10 cellular contexts compared by ENCODE assay signal in the genomic region with DNA sequence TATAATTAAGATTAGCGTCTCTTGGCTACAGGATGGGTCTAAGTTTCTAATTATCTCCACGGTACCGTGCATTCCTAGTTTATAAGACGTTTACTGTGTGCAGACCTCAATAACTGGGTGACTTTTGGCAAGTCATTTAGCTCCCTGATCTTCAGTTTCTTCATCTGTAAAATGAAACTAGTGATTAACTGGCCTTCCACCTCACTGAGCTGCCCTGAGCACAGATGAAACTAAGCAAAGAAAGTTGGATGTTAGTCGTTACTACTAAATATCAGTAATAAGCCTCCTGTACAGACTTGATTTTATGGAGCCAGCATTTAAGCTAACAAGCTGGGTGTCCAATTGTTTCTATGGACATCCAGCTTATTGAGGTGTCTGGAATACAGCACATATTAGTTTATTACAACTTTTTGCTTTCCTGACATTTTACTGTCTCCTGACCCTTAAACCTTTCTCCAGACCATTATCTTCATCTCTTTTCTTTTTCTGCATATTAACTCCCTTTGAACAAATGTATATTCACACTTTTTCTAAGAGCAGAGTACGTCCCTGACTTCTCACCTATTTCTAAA. TPM values are rescaled to one million over a fixed set of nuclear protein-coding genes. Genes with fewer than 3 reads are reported as not detected.
DNase-seq lines count a peak whose midpoint lies in the region; ATAC-seq, FAIRE-seq and TF ChIP-seq lines count a peak whose summit lies in the region.
"Had no signal": no experiment of that assay in that cellular context is flagged by ENCODE, and none has a peak within 500 bp of the region (broad histone marks: within the 10 kb centered on the region; RNA-seq: fewer than 3 reads in every experiment).

No MANE protein-coding gene starts in this region.

- TF ChIP-seq RAD21 in A549 (conservative IDR thresholded peaks at IDR 0.05 in 1 of 2, IDR thresholded peaks at IDR 0.05 in 1 of 2): no peak

- FAIRE-seq in A549 (lab: Jason Lieb, UNC) (no peak), GM18507 (lab: Jason Lieb, UNC) (peak; percentile 88)

- H3K9me3 Mint-ChIP-seq in glutamatergic neuron (ENCODE audit: unreplicated experiment): no peaks in the 10 kb centered on the region

- H3K36me3 ChIP-seq in MM.1S (replicated peaks; ENCODE audit: insufficient read depth, low read length): no peaks in the 10 kb centered on the region
- no peaks in the 10 kb centered on the region for H3K36me3 ChIP-seq in HAP-1 (replicated peaks)

- 63% methylated on average over 6 of the region's 6 CpGs for WGBS in A549 (ENCODE audit: missing lambda C conversion rate)

- H3K9me3 ChIP-seq in A549 (no peaks in the 10 kb centered on the region), MM.1S (replicated peaks; ENCODE audit: insufficient read depth, low read length) (no peaks in the 10 kb centered on the region), HAP-1 (no peaks in the 10 kb centered on the region)

- in situ Hi-C loops in HAP-1 (cut with MboI; ENCODE audit: low sequenced_read_pairs): no loop called here

- H4K20me1 ChIP-seq in MM.1S (ENCODE audit: insufficient read depth, low read length): no peaks in the 10 kb centered on the region

- ATAC-seq in A549 (no peak), GM19023 (IDR thresholded peaks at IDR 0.05; ENCODE audit: unreplicated experiment) (no peak), GM18870 (IDR thresholded peaks at IDR 0.05; ENCODE audit: unreplicated experiment) (no peak)

- CTCF ChIA-PET in A549 (lab: Yijun Ruan, JAX): interaction anchor here (1.3 kb wide), 1 partner anchor 44 kb away, joined by 6 read pairs; no protein-coding TSS in a partner anchor

- H3K4me3 ChIP-seq in A549 (no peak overlapping the region; the same call in 2 of the 3 replicates), MM.1S (ENCODE audit: low read length) (peak overlapping the region; percentile 78), HAP-1 (no peak overlapping the region)

- H3K27me3 Mint-ChIP-seq in glutamatergic neuron (ENCODE audit: unreplicated experiment): peaks cover 6% of the 10 kb centered on the region

- peaks cover 21% of the 10 kb centered on the region for H3F3A ChIP-seq in MM.1S (ENCODE audit: insufficient read depth, low read length)

- DNase-seq in A549 (ENCODE audit: low read depth in 1 of 2, low spot score in 1 of 2) (no peak), GM18507 (ENCODE audit: extremely low spot score, insufficient read length, low read depth) (no peak), MM.1S (peak; percentile 41), glutamatergic neuron (no peak), HAP-1 (ENCODE audit: low spot score in 2 of 2) (no peak), SIG-M5 (lab: John Stamatoyannopoulos, UW) (no peak)
- DNase-seq: NCI-H2227 treated with DMSO at 0.1 percent for 48 hours, T1000 had no signal

- H3K27ac ChIP-seq in A549 (no peak overlapping the region), MM.1S (ENCODE audit: low read length) (peak overlapping the region; percentile 49; the same call in 1 of the 2 replicates)

- no peaks in the 10 kb centered on the region for H3K79me2 ChIP-seq in MM.1S (ENCODE audit: low read length)

- no peaks in the 10 kb centered on the region for H3K9me2 ChIP-seq in MM.1S (replicated peaks; ENCODE audit: insufficient read depth, low read length)

- 0 out of 2 replicates have a peak, but pooled peaks cover 5% of the 10 kb centered on the region for H3K27me3 ChIP-seq in MM.1S (replicated peaks; ENCODE audit: insufficient read depth, low read length)
- H3K27me3 ChIP-seq in HAP-1 (ENCODE audit: low read depth): peaks cover 22% of the 10 kb centered on the region; the same call in 1 of the 2 replicates

- TF ChIP-seq EP300 in A549 (IDR thresholded peaks at IDR 0.05): no peak

- no peaks in the 10 kb centered on the region for H3K36me3 Mint-ChIP-seq in glutamatergic neuron (ENCODE audit: unreplicated experiment)

- H3K27ac Mint-ChIP-seq in glutamatergic neuron (ENCODE audit: unreplicated experiment): no peak overlapping the region

- no peak for TF ChIP-seq POLR2A in A549 (IDR thresholded peaks at IDR 0.05; ENCODE audit: low read length)

- H3K4me1 Mint-ChIP-seq in glutamatergic neuron (ENCODE audit: low read depth, unreplicated experiment): no peaks in the 10 kb centered on the region

- H3K9ac ChIP-seq in MM.1S (ENCODE audit: low read length): peak overlapping the region; percentile 54

- H3K4me2 ChIP-seq in A549 (peak overlapping the region; percentile 100), MM.1S (ENCODE audit: low read depth, low read length) (peak overlapping the region; percentile 92)

- TF ChIP-seq CTCF in A549 (IDR thresholded peaks at IDR 0.05): no peak
- TF ChIP-seq CTCF in MM.1S (IDR thresholded peaks at IDR 0.05; ENCODE audit: low read length): no peak
- TF ChIP-seq CTCF in glutamatergic neuron (IDR thresholded peaks at IDR 0.05; ENCODE audit: partially characterized antibody, unreplicated experiment): no peak

- H3K4me3 Mint-ChIP-seq in glutamatergic neuron (ENCODE audit: unreplicated experiment): peak overlapping the region; percentile 55

- H2AFZ ChIP-seq in MM.1S (ENCODE audit: low read length): peak overlapping the region; percentile 87

- POLR2A ChIA-PET in A549 (lab: Yijun Ruan, JAX): no interaction called here

- H3K4me1 ChIP-seq in A549 (peaks cover 5% of the 10 kb centered on the region; the same call in 1 of the 3 replicates), MM.1S (ENCODE audit: low read length) (peaks cover 19% of the 10 kb centered on the region), HAP-1 (no peaks in the 10 kb centered on the region)

TF ChIP-seq in A549, 52 proteins besides CTCF, POLR2A, EP300 and RAD21 (continues in another document):
- no peak for TF ChIP-seq ZC3H11A (IDR thresholded peaks at IDR 0.05)
- no peak for TF ChIP-seq MYC (IDR thresholded peaks at IDR 0.05; ENCODE audit: borderline replicate concordance, low read length)
- TF ChIP-seq TP53 (CRISPR knock-in tag; IDR thresholded peaks at IDR 0.05): no peak
- TF ChIP-seq, protein P1, sequence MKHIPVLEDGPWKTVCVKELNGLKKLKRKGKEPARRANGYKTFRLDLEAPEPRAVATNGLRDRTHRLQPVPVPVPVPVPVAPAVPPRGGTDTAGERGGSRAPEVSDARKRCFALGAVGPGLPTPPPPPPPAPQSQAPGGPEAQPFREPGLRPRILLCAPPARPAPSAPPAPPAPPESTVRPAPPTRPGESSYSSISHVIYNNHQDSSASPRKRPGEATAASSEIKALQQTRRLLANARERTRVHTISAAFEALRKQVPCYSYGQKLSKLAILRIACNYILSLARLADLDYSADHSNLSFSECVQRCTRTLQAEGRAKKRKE (CRISPR knock-in tag; IDR thresholded peaks at IDR 0.05; ENCODE audit: low read depth): no peak
- no peak for TF ChIP-seq HOXB5 (CRISPR knock-in tag; IDR thresholded peaks at IDR 0.05)
- TF ChIP-seq, protein P2, sequence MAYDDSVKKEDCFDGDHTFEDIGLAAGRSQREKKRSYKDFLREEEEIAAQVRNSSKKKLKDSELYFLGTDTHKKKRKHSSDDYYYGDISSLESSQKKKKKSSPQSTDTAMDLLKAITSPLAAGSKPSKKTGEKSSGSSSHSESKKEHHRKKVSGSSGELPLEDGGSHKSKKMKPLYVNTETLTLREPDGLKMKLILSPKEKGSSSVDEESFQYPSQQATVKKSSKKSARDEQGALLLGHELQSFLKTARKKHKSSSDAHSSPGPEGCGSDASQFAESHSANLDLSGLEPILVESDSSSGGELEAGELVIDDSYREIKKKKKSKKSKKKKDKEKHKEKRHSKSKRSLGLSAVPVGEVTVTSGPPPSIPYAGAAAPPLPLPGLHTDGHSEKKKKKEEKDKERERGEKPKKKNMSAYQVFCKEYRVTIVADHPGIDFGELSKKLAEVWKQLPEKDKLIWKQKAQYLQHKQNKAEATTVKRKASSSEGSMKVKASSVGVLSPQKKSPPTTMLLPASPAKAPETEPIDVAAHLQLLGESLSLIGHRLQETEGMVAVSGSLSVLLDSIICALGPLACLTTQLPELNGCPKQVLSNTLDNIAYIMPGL (CRISPR knock-in tag; IDR thresholded peaks at IDR 0.05; ENCODE audit: borderline replicate concordance): no peak
- no peak for TF ChIP-seq SMC3 (IDR thresholded peaks at IDR 0.05)
- TF ChIP-seq, protein P3, sequence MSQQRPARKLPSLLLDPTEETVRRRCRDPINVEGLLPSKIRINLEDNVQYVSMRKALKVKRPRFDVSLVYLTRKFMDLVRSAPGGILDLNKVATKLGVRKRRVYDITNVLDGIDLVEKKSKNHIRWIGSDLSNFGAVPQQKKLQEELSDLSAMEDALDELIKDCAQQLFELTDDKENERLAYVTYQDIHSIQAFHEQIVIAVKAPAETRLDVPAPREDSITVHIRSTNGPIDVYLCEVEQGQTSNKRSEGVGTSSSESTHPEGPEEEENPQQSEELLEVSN (IDR thresholded peaks at IDR 0.05; ENCODE audit: borderline replicate concordance, low read depth): no peak
- TF ChIP-seq BHLHE40 (IDR thresholded peaks at IDR 0.05; ENCODE audit: low read depth, low read length): no peak
- no peak for TF ChIP-seq EHMT2 (IDR thresholded peaks at IDR 0.05; ENCODE audit: low read depth)
- TF ChIP-seq ZSCAN20 (CRISPR knock-in tag; IDR thresholded peaks at IDR 0.05): no peak
- TF ChIP-seq HDAC2 (IDR thresholded peaks at IDR 0.05): no peak
- no peak for TF ChIP-seq RFX5 (IDR thresholded peaks at IDR 0.05)
- TF ChIP-seq PHF8 (IDR thresholded peaks at IDR 0.05; ENCODE audit: borderline replicate concordance, low read depth): no peak
- TF ChIP-seq KDM1A (IDR thresholded peaks at IDR 0.05; ENCODE audit: low read depth): no peak
- TF ChIP-seq FOSB (CRISPR knock-in tag; IDR thresholded peaks at IDR 0.05): no peak

RNA-seq across cellular contexts. Expression of a gene that starts 1.1 kb away (rescaled TPM):
- polyA plus RNA-seq in A549 (2011; rRNA removed): not detected in 2 replicates
- polyA plus RNA-seq in A549 (2012; cell fraction: cytosol; rRNA removed): not detected in 2 replicates
- not detected in 2 replicates for polyA plus RNA-seq in A549 (2012; cell fraction: nucleus; rRNA removed)
- polyA plus RNA-seq in A549 (2017; fragmentation: RNase III; extraction: RNeasy Plus Mini Kit Qiagen cat#74134 plus additional on column Dnase treatment): not detected in 3 replicates
- polyA minus RNA-seq in A549 (2011; rRNA and poly(A)+ RNA removed): not detected in 2 replicates
- not detected for total RNA-seq in glutamatergic neuron (ENCODE audit: unreplicated experiment)

RNA-seq across cellular contexts. Expression of a gene that starts 40.7 kb away (rescaled TPM):
- polyA plus RNA-seq in A549 (2011; rRNA removed) (not detected in 2 replicates), A549 (2017; fragmentation: RNase III; extraction: RNeasy Plus Mini Kit Qiagen cat#74134 plus additional on column Dnase treatment) (not detected in 3 replicates)
- not detected in 2 replicates for polyA plus RNA-seq in A549 (2012; cell fraction: cytosol; rRNA removed)
- polyA plus RNA-seq in A549 (2012; cell fraction: nucleus; rRNA removed): not detected in 2 replicates
- polyA minus RNA-seq in A549 (2011; rRNA and poly(A)+ RNA removed): not detected in 2 replicates
- not detected for total RNA-seq in glutamatergic neuron (ENCODE audit: unreplicated experiment)
